In genomic region chr2:152694161-152694661, GRCh38 we compare ENCODE assay signal across 8 cellular contexts. TPM values are rescaled to one million over a fixed set of nuclear protein-coding genes. Genes with fewer than 3 reads are reported as not detected.
DNase-seq lines count a peak whose midpoint lies in the region; ATAC-seq lines count a peak whose summit lies in the region.

No MANE protein-coding gene starts in this region.

- peak overlapping the region; percentile 70 for H3K4me3 Mint-ChIP-seq in activated T-cell treated with anti-CD3 and anti-CD28 coated beads, Interleukin-2, amount 50 U/mL, for 24 hours
- peak overlapping the region; percentile 81 to 93 (median 87) for H3K4me3 Mint-ChIP-seq in immature natural killer cell
- H3K4me3 Mint-ChIP-seq in stimulated activated naive B cell treated with anti-CD40 and anti-IgM and Interleukin-4, amounts not matched to agents 10 μg/mL and 1 μg/mL and 100 μg/mL, for 72 hours, result peak overlapping the region; percentile 55 to 74

- H3K4me1 Mint-ChIP-seq in activated T-cell treated with anti-CD3 and anti-CD28 coated beads, Interleukin-2, amount 50 U/mL, for 24 hours (ENCODE audit: low read depth), result peaks cover 60% of the 10 kb centered on the region
- H3K4me1 Mint-ChIP-seq in immature natural killer cell, result peaks cover 28 to 55% of the 10 kb centered on the region in 2 donors
- peaks cover 6 to 7% of the 10 kb centered on the region in 2 donors for H3K4me1 Mint-ChIP-seq in stimulated activated naive B cell treated with anti-CD40 and anti-IgM and Interleukin-4, amounts not matched to agents 10 μg/mL and 1 μg/mL and 100 μg/mL, for 72 hours

- peaks cover 67% of the 10 kb centered on the region for H3K36me3 Mint-ChIP-seq in activated T-cell treated with anti-CD3 and anti-CD28 coated beads, Interleukin-2, amount 50 U/mL, for 24 hours (ENCODE audit: low read depth)
- no peaks in the 10 kb centered on the region for H3K36me3 Mint-ChIP-seq in immature natural killer cell
- peaks cover 7 to 8% of the 10 kb centered on the region in 2 donors for H3K36me3 Mint-ChIP-seq in stimulated activated naive B cell treated with anti-CD40 and anti-IgM and Interleukin-4, amounts not matched to agents 10 μg/mL and 1 μg/mL and 100 μg/mL, for 72 hours

- H3K9me3 Mint-ChIP-seq in activated T-cell treated with anti-CD3 and anti-CD28 coated beads, Interleukin-2, amount 50 U/mL, for 24 hours, result no peaks in the 10 kb centered on the region
- H3K9me3 Mint-ChIP-seq in immature natural killer cell, result no peaks in the 10 kb centered on the region
- no peaks in the 10 kb centered on the region for H3K9me3 Mint-ChIP-seq in stimulated activated naive B cell treated with anti-CD40 and anti-IgM and Interleukin-4, amounts not matched to agents 10 μg/mL and 1 μg/mL and 100 μg/mL, for 72 hours

- no peaks in the 10 kb centered on the region for H3K27me3 Mint-ChIP-seq in activated T-cell treated with anti-CD3 and anti-CD28 coated beads, Interleukin-2, amount 50 U/mL, for 24 hours
- H3K27me3 Mint-ChIP-seq in immature natural killer cell (ENCODE audit: low read depth in 3 of 3), result peaks cover 0 to 2% (median 2%) of the 10 kb centered on the region in 3 donors
- no peaks in the 10 kb centered on the region for H3K27me3 Mint-ChIP-seq in stimulated activated naive B cell treated with anti-CD40 and anti-IgM and Interleukin-4, amounts not matched to agents 10 μg/mL and 1 μg/mL and 100 μg/mL, for 72 hours

- H3K27ac Mint-ChIP-seq in activated T-cell treated with anti-CD3 and anti-CD28 coated beads, Interleukin-2, amount 50 U/mL, for 24 hours, result peak overlapping the region; percentile 95
- H3K27ac Mint-ChIP-seq in immature natural killer cell, result peak overlapping the region; percentile 89 to 96 (median 92)
- peak overlapping the region; percentile 92 for H3K27ac Mint-ChIP-seq in stimulated activated naive B cell treated with anti-CD40 and anti-IgM and Interleukin-4, amounts not matched to agents 10 μg/mL and 1 μg/mL and 100 μg/mL, for 72 hours

- ATAC-seq in HG03558 (IDR thresholded peaks at IDR 0.05; ENCODE audit: extremely low read depth, unreplicated experiment), result peak; percentile 46
- peak; percentile 43 to 47 for ATAC-seq in stimulated activated naive B cell treated with anti-CD40 and anti-IgM and Interleukin-4, amounts not matched to agents 10 μg/mL and 1 μg/mL and 100 μg/mL, for 72 hours (replicated peaks)

- peak; percentile 9 for DNase-seq in activated gamma-delta T cell treated with anti-CD3 and anti-CD28 coated beads, Interleukin-2, amount 50 U/mL, for 16 hours (ENCODE audit: low read depth)
- no peak for DNase-seq in activated gamma-delta T cell treated with Interleukin-2 at 50 U/mL for 16 hours
- DNase-seq in activated T-cell treated with anti-CD3 and anti-CD28 coated beads, Interleukin-2, amount 50 U/mL, for 24 hours, result peak; percentile 52
- peak; percentile 19 to 45 (median 29) for DNase-seq in immature natural killer cell
- DNase-seq in stimulated activated naive B cell treated with anti-CD40 and anti-IgM and Interleukin-4, amounts not matched to agents 10 μg/mL and 1 μg/mL and 100 μg/mL, for 72 hours, result no peak
- DNase-seq in DMS 273 treated with DMSO at 0.1 percent for 48 hours (lab: John Stamatoyannopoulos, UW), result no peak
- DNase-seq in NCI-H2107 (lab: John Stamatoyannopoulos, UW), result no peak

RNA-seq across cellular contexts. Expression of gene PRPF40A, which starts 23.1 kb away (rescaled TPM):
- 100 to 1,000 TPM in 1 of 3 donors, 10 to 100 TPM in 2; 76.1 to 132 (median 85.7) TPM for polyA plus RNA-seq in immature natural killer cell

RNA-seq across cellular contexts. Expression of gene ARL6IP6, which starts 24.2 kb away (rescaled TPM):
- 10 to 100 TPM; 22.3 to 43.5 (median 23.5) TPM for polyA plus RNA-seq in immature natural killer cell

Comparison
In these comparisons a context has a peak if more than half of its experiments do, and no peak if none do; other contexts are left out.
1. DNase-seq: peak in activated gamma-delta T cell treated with anti-CD3 and anti-CD28 coated beads, Interleukin-2, amount 50 U/mL, for 16 hours (single experiment), activated T-cell treated with anti-CD3 and anti-CD28 coated beads, Interleukin-2, amount 50 U/mL, for 24 hours (single experiment) and immature natural killer cell (3 of 3); none in activated gamma-delta T cell treated with Interleukin-2 at 50 U/mL for 16 hours (single experiment), stimulated activated naive B cell treated with anti-CD40 and anti-IgM and Interleukin-4, amounts not matched to agents 10 μg/mL and 1 μg/mL and 100 μg/mL, for 72 hours (single experiment), DMS 273 treated with DMSO at 0.1 percent for 48 hours (single experiment) and NCI-H2107 (single experiment).
2. Peak in every context shown above with its lines, with median percentiles within 50 percentile points of each other: H3K27ac Mint-ChIP-seq and H3K4me3 Mint-ChIP-seq.